In the genomic region with DNA sequence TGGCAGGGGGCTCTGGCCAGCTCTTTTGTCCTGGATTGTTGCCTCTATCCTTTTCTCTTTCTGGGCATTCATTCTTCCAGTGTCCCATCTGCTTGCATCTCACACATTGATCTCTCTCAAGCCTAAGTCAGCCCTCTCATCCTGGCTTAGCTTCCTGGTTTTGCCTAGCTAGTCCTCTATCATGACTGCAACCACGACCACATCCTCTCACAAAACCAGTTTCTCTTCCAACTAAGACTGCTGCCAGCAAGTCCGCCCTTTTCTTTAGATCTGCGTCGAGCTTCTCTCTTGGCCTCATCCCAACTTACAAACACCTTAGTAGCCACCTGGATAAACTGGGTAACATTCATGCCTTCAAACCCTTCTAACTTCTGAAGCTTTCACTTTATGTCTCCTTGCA, we compare ENCODE assay signal across 1 cellular context.
TF ChIP-seq lines count a peak whose summit lies in the region.

No MANE protein-coding gene starts in this region.

TF ChIP-seq in GM23338, 12 proteins besides CTCF, POLR2A, EP300 and RAD21 (continued from another document):
- TF ChIP-seq, protein P1, sequence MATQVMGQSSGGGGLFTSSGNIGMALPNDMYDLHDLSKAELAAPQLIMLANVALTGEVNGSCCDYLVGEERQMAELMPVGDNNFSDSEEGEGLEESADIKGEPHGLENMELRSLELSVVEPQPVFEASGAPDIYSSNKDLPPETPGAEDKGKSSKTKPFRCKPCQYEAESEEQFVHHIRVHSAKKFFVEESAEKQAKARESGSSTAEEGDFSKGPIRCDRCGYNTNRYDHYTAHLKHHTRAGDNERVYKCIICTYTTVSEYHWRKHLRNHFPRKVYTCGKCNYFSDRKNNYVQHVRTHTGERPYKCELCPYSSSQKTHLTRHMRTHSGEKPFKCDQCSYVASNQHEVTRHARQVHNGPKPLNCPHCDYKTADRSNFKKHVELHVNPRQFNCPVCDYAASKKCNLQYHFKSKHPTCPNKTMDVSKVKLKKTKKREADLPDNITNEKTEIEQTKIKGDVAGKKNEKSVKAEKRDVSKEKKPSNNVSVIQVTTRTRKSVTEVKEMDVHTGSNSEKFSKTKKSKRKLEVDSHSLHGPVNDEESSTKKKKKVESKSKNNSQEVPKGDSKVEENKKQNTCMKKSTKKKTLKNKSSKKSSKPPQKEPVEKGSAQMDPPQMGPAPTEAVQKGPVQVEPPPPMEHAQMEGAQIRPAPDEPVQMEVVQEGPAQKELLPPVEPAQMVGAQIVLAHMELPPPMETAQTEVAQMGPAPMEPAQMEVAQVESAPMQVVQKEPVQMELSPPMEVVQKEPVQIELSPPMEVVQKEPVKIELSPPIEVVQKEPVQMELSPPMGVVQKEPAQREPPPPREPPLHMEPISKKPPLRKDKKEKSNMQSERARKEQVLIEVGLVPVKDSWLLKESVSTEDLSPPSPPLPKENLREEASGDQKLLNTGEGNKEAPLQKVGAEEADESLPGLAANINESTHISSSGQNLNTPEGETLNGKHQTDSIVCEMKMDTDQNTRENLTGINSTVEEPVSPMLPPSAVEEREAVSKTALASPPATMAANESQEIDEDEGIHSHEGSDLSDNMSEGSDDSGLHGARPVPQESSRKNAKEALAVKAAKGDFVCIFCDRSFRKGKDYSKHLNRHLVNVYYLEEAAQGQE (IDR thresholded peaks at IDR 0.05; ENCODE audit: unreplicated experiment) = no peak
